In the genomic region with DNA sequence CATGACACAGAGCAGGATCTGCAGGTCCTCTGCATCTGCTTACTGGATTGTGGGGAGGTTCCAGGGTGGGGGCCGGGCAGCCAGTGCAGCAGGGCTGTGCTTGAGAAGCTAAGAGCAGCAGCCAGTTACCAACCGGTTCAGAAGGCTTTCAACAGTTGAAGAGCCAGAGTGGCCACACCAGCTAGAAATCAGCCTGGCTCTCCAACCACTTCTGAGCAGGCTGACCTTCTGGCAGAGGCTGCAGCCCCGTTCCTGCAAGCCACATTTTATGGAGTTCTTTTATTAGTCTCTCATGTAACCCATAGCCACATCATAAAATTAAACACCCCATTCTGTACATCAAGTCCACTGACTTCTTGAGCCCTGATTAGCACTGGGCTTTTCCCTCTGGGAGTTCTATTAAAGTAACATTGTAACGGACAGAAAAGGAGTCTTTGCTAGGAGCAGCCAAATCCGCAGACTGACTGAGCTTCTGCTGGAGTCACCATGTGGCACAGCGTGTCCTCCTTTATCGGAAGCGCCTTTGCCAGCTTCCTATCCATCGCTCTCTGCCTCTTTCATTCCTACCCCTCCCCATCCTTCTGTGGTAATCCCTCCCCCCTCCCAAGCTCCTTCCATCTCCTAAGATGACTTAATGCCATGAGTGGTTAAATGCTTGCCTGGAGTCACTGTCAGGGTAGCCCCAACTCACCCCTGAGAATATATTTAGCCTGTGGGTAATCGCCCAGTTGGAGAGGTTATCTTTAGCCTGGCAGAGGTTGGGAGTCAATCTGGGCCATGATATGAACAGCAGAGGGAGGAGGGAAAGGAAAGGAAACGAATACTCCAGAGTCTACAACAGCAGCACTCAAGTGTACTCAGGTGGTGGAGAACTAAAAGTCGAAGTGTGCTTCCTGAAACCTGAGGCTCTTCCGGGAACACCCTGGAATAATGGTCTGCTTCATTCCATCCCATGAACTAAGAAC, we compare ENCODE assay signal across 13 cellular contexts.
DNase-seq lines count a peak whose midpoint lies in the region; ATAC-seq and TF ChIP-seq lines count a peak whose summit lies in the region.
"Had no signal": no experiment of that assay in that cellular context is flagged by ENCODE, and none has a peak within 500 bp of the region (broad histone marks: within the 10 kb centered on the region; RNA-seq: fewer than 3 reads in every experiment).

No MANE protein-coding gene starts in this region.

- WGBS in right cardiac atrium, result 38% methylated on average over 13 of the region's 13 CpGs
- WGBS in stomach, 5 donors, result 40 to 58% (median 47%) methylated on average over 13 of the region's 13 CpGs

- DNase-seq in GM04504 (ENCODE audit: low read depth) (peak; percentile 29), SW480 (ENCODE audit: low spot score) (peak; percentile 17), right cardiac atrium (peak in 2 of 3 donors; percentile 72 to 73), stomach (no peak), amygdala (lab: John Stamatoyannopoulos, UW) (no peak), D341Med (ENCODE audit: low spot score) (no peak)
- DNase-seq: activated naive CD8-positive, alpha-beta T cell treated with anti-CD3 and anti-CD28 coated beads for 36 hours; KG1; kidney glomerular epithelial cell; NCI-H1930 had no signal

- H3K27ac ChIP-seq in right cardiac atrium (ENCODE audit: low read length) (no peak overlapping the region), stomach (peak overlapping the region in 4 of 5 donors; percentile 1 to 69 (median 46))

- no peak for TF ChIP-seq EP300 in stomach (IDR thresholded peaks at IDR 0.05)

- TF ChIP-seq POLR2A in stomach (IDR thresholded peaks at IDR 0.05) (no peak), GM18505 (IDR thresholded peaks at IDR 0.05; ENCODE audit: borderline replicate concordance, extremely low read depth, insufficient read depth, insufficient read length) (no peak)

- no peak for TF ChIP-seq CTCF in stomach (IDR thresholded peaks at IDR 0.05)

- H3K4me3 ChIP-seq in right cardiac atrium (ENCODE audit: low read length), result no peak overlapping the region
- no peak overlapping the region for H3K4me3 ChIP-seq in stomach
- H3K4me3 ChIP-seq: gastroesophageal sphincter had no signal

- ATAC-seq in right cardiac atrium, result peak; percentile 63 to 83
- ATAC-seq in HG03097 (IDR thresholded peaks at IDR 0.05; ENCODE audit: low FRiP score, unreplicated experiment), result no peak
- no peak for ATAC-seq in GM18505 (IDR thresholded peaks at IDR 0.05; ENCODE audit: unreplicated experiment)

- intact Hi-C loops in right cardiac atrium (cut with DNase I) (no loop called here), stomach (cut with DNase I; ENCODE audit: low total_unique reads) (loop anchor here (5.0 to 10.0 kb wide), 2 partner anchors 135 to 193 kb away; no protein-coding TSS in a partner anchor)

- no peaks in the 10 kb centered on the region for H3K4me1 ChIP-seq in right cardiac atrium (ENCODE audit: control insufficient read depth, insufficient read depth, low read length)
- peaks cover 9 to 25% (median 20%) of the 10 kb centered on the region in 4 donors for H3K4me1 ChIP-seq in stomach

- H3K9me3 ChIP-seq in right cardiac atrium (ENCODE audit: control insufficient read depth, low read length), result no peaks in the 10 kb centered on the region
- H3K9me3 ChIP-seq in stomach, result no peaks in the 10 kb centered on the region
- H3K9me3 ChIP-seq: gastroesophageal sphincter had no signal

- H3K36me3 ChIP-seq in stomach, result no peaks in the 10 kb centered on the region
- H3K36me3 ChIP-seq: gastroesophageal sphincter had no signal

- no peaks in the 10 kb centered on the region for H3K27me3 ChIP-seq in right cardiac atrium (ENCODE audit: control insufficient read depth, insufficient read depth)
- no peaks in the 10 kb centered on the region for H3K27me3 ChIP-seq in stomach
- H3K27me3 ChIP-seq: gastroesophageal sphincter had no signal

Comparison
In these comparisons a context has a peak if more than half of its experiments do, and no peak if none do; other contexts are left out.
1. DNase-seq: peak in GM04504 (single experiment), SW480 (single experiment) and right cardiac atrium (2 of 3); none in stomach (single experiment), amygdala (0 of 56) and D341Med (single experiment).
2. ATAC-seq: peak in right cardiac atrium (2 of 2); none in HG03097 (single experiment) and GM18505 (single experiment).